Comparison of ENCODE assay signal across 1 cellular context in the genomic region with DNA sequence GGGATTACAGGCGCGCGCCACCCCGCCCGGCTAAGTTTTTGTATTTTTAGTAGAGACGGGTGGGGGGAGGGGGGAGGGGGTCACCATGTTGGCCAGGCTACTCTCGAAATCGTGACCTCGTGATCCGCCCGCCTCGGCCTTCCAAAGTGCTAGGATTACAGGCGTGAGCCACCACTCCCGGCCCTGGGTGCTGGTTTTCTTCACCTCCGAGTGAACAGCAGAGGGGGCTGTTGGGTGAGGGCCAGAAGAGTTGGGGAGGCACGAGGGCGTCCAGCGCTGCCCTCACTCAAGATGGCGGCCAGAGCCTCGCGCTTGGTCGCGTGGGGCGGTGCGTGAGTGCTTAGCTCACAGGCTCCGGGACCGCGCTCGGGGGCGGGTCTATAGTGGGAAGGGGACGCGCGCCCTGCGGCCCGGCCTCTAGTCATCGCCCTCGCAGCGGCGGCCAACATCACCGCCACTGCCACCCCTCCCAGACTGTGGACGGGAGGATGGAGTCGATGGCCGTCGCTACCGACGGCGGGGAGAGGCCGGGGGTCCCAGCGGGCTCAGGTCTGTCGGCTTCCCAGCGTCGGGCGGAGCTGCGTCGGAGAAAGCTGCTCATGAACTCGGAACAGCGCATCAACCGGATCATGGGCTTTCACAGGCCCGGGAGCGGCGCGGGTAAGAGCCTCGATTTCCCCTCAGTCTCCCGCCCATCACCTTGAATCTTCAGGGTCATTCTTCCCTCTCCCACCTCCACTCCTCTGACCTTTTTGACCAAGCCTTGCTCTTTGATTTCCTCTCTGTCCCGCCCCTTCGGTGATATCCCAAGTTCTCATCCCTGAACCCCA.
TF ChIP-seq lines count a peak whose summit lies in the region.

A gene (plus strand): TSS at position 416 of the 830 bp plus-strand sequence. CDS start 73 bp downstream, at position 489.

TF ChIP-seq in H1, 55 proteins besides CTCF, POLR2A, EP300 and RAD21 (continues in another document):
- TF ChIP-seq SAP30 (IDR thresholded peaks at IDR 0.05; ENCODE audit: insufficient read depth, insufficient replicate concordance, low read length) (no peak), RFX5 (IDR thresholded peaks at IDR 0.05; ENCODE audit: borderline replicate concordance, low read depth, low read length) (no peak), YY1 (IDR thresholded peaks at IDR 0.05; ENCODE audit: low read depth, low read length) (peak; percentile 100), FOSL1 (IDR thresholded peaks at IDR 0.05; ENCODE audit: insufficient read depth, low read depth, low read length) (no peak), GABPA (IDR thresholded peaks at IDR 0.05; ENCODE audit: borderline replicate concordance, insufficient read depth, low read length) (no peak), BRCA1 (IDR thresholded peaks at IDR 0.05; ENCODE audit: low read depth, low read length) (0 out of 2 replicates have a peak, but pooled peaks have one; percentile 31), SP4 (IDR thresholded peaks at IDR 0.05; ENCODE audit: low read length) (no peak), TEAD4 (IDR thresholded peaks at IDR 0.05; ENCODE audit: low read depth, low read length) (peak; percentile 47; the same call in 1 of the 2 replicates), KDM5A (IDR thresholded peaks at IDR 0.05; ENCODE audit: low read length) (no peak), JUN (IDR thresholded peaks at IDR 0.05; ENCODE audit: low read depth, low read length) (no peak), BACH1 (IDR thresholded peaks at IDR 0.05; ENCODE audit: low read length) (peak; percentile 89), POU5F1 (IDR thresholded peaks at IDR 0.05; ENCODE audit: low read depth, low read length) (no peak), SP2 (IDR thresholded peaks at IDR 0.05; ENCODE audit: low read length) (no peak), SP1 (IDR thresholded peaks at IDR 0.05; ENCODE audit: low read depth, low read length) (peak; percentile 48; the same call in 1 of the 2 replicates), SIX5 (IDR thresholded peaks at IDR 0.05; ENCODE audit: low read depth, low read length) (peak; percentile 57; the same call in 1 of the 2 replicates), CHD1 (IDR thresholded peaks at IDR 0.05; ENCODE audit: low read depth, low read length) (no peak), SRF (IDR thresholded peaks at IDR 0.05; ENCODE audit: low read depth, low read length) (no peak), RBBP5 (IDR thresholded peaks at IDR 0.05; ENCODE audit: borderline replicate concordance, low read depth, low read length) (peak; percentile 65), TBP (IDR thresholded peaks at IDR 0.05; ENCODE audit: low read depth, low read length) (peak; percentile 75; the same call in 1 of the 2 replicates), CTBP2 (IDR thresholded peaks at IDR 0.05; ENCODE audit: borderline replicate concordance, insufficient read depth, insufficient read length, low read length) (no peak), NRF1 (IDR thresholded peaks at IDR 0.05; ENCODE audit: low read depth, low read length) (no peak), CREB1 (IDR thresholded peaks at IDR 0.05) (peak; percentile 98), CEBPB (IDR thresholded peaks at IDR 0.05; ENCODE audit: low read depth, low read length) (peak; percentile 14; the same call in 1 of the 2 replicates), JUND (IDR thresholded peaks at IDR 0.05; ENCODE audit: low read length) (0 out of 2 replicates have a peak, but pooled peaks have one; percentile 41), EGR1 (IDR thresholded peaks at IDR 0.05; ENCODE audit: borderline replicate concordance, low read depth, low read length) (no peak), POLR2AphosphoS5 (IDR thresholded peaks at IDR 0.05; ENCODE audit: low read depth, low read length) (peak; percentile 66; the same call in 1 of the 2 replicates), ZNF274 (IDR thresholded peaks at IDR 0.05; ENCODE audit: borderline replicate concordance, extremely low read depth, low read length) (no peak), MAFK (IDR thresholded peaks at IDR 0.05; ENCODE audit: low read depth, low read length) (no peak), TCF12 (IDR thresholded peaks at IDR 0.05; ENCODE audit: low read depth, low read length) (no peak), HDAC2 (IDR thresholded peaks at IDR 0.05; ENCODE audit: borderline replicate concordance in 1 of 2, low read depth in 2 of 2, low read length in 2 of 2) (peak in 1 of 2 experiments; percentile 54; a peak in 1 of 4 replicates), KDM4A (IDR thresholded peaks at IDR 0.05; ENCODE audit: low read depth, low read length, severe bottlenecking) (peak; percentile 91), TAF7 (optimal IDR thresholded peaks at IDR 0.05; ENCODE audit: borderline replicate concordance, low read depth, low read length) (peak; percentile 10), PHF8 (conservative IDR thresholded peaks at IDR 0.05; ENCODE audit: low read depth, low read length) (peak; percentile 87), CBX8 (IDR thresholded peaks at IDR 0.05; ENCODE audit: borderline replicate concordance, low read depth, low read length) (no peak), BCL11A (IDR thresholded peaks at IDR 0.05; ENCODE audit: low read depth in 2 of 2, low read length in 2 of 2) (no peak), SIRT6 (IDR thresholded peaks at IDR 0.05; ENCODE audit: low read length) (no peak), RNF2 (IDR thresholded peaks at IDR 0.05; ENCODE audit: borderline replicate concordance, low read depth, low read length, missing control alignments, poor library complexity, severe bottlenecking) (no peak), HDAC6 (IDR thresholded peaks at IDR 0.05; ENCODE audit: low read depth, low read length) (no peak), EZH2 (IDR thresholded peaks at IDR 0.05; ENCODE audit: low read depth, low read length, severe bottlenecking) (no peak), SUZ12 (IDR thresholded peaks at IDR 0.05; ENCODE audit: low read length) (no peak), TAF1 (IDR thresholded peaks at IDR 0.05; ENCODE audit: low read depth, low read length) (peak; percentile 79), CBX5 (IDR thresholded peaks at IDR 0.05; ENCODE audit: low read depth, low read length) (no peak), NANOG (IDR thresholded peaks at IDR 0.05; ENCODE audit: insufficient read depth, low read depth, low read length, poor library complexity, severe bottlenecking) (no peak), ASH2L (IDR thresholded peaks at IDR 0.05; ENCODE audit: low read length) (peak; percentile 87), SIN3A (conservative IDR thresholded peaks at IDR 0.05 in 1 of 2, IDR thresholded peaks at IDR 0.05 in 1 of 2; ENCODE audit: low read depth in 1 of 2, low read length in 2 of 2) (peak; percentile 20 to 47; a peak in 2 of 4 replicates), KDM1A (IDR thresholded peaks at IDR 0.05; ENCODE audit: borderline replicate concordance, low read length) (no peak), GTF2F1 (IDR thresholded peaks at IDR 0.05; ENCODE audit: borderline replicate concordance, low read depth, low read length) (peak; percentile 52; the same call in 1 of the 2 replicates)
- TF ChIP-seq, protein P1, sequence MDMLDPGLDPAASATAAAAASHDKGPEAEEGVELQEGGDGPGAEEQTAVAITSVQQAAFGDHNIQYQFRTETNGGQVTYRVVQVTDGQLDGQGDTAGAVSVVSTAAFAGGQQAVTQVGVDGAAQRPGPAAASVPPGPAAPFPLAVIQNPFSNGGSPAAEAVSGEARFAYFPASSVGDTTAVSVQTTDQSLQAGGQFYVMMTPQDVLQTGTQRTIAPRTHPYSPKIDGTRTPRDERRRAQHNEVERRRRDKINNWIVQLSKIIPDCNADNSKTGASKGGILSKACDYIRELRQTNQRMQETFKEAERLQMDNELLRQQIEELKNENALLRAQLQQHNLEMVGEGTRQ (IDR thresholded peaks at IDR 0.05; ENCODE audit: low read length), result peak; percentile 73
- TF ChIP-seq, protein P2, sequence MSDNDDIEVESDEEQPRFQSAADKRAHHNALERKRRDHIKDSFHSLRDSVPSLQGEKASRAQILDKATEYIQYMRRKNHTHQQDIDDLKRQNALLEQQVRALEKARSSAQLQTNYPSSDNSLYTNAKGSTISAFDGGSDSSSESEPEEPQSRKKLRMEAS (IDR thresholded peaks at IDR 0.05), result peak; percentile 98
- TF ChIP-seq, protein P3, sequence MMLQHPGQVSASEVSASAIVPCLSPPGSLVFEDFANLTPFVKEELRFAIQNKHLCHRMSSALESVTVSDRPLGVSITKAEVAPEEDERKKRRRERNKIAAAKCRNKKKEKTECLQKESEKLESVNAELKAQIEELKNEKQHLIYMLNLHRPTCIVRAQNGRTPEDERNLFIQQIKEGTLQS (IDR thresholded peaks at IDR 0.05; ENCODE audit: insufficient read depth, low read depth, low read length), result peak; percentile 75
- TF ChIP-seq, protein P4, sequence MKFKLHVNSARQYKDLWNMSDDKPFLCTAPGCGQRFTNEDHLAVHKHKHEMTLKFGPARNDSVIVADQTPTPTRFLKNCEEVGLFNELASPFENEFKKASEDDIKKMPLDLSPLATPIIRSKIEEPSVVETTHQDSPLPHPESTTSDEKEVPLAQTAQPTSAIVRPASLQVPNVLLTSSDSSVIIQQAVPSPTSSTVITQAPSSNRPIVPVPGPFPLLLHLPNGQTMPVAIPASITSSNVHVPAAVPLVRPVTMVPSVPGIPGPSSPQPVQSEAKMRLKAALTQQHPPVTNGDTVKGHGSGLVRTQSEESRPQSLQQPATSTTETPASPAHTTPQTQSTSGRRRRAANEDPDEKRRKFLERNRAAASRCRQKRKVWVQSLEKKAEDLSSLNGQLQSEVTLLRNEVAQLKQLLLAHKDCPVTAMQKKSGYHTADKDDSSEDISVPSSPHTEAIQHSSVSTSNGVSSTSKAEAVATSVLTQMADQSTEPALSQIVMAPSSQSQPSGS (IDR thresholded peaks at IDR 0.05; ENCODE audit: low read length), result peak; percentile 5; the same call in 1 of the 2 replicates
- TF ChIP-seq, protein P5, sequence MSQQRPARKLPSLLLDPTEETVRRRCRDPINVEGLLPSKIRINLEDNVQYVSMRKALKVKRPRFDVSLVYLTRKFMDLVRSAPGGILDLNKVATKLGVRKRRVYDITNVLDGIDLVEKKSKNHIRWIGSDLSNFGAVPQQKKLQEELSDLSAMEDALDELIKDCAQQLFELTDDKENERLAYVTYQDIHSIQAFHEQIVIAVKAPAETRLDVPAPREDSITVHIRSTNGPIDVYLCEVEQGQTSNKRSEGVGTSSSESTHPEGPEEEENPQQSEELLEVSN (IDR thresholded peaks at IDR 0.05), result peak; percentile 54; the same call in 1 of the 2 replicates
- TF ChIP-seq, protein P6, sequence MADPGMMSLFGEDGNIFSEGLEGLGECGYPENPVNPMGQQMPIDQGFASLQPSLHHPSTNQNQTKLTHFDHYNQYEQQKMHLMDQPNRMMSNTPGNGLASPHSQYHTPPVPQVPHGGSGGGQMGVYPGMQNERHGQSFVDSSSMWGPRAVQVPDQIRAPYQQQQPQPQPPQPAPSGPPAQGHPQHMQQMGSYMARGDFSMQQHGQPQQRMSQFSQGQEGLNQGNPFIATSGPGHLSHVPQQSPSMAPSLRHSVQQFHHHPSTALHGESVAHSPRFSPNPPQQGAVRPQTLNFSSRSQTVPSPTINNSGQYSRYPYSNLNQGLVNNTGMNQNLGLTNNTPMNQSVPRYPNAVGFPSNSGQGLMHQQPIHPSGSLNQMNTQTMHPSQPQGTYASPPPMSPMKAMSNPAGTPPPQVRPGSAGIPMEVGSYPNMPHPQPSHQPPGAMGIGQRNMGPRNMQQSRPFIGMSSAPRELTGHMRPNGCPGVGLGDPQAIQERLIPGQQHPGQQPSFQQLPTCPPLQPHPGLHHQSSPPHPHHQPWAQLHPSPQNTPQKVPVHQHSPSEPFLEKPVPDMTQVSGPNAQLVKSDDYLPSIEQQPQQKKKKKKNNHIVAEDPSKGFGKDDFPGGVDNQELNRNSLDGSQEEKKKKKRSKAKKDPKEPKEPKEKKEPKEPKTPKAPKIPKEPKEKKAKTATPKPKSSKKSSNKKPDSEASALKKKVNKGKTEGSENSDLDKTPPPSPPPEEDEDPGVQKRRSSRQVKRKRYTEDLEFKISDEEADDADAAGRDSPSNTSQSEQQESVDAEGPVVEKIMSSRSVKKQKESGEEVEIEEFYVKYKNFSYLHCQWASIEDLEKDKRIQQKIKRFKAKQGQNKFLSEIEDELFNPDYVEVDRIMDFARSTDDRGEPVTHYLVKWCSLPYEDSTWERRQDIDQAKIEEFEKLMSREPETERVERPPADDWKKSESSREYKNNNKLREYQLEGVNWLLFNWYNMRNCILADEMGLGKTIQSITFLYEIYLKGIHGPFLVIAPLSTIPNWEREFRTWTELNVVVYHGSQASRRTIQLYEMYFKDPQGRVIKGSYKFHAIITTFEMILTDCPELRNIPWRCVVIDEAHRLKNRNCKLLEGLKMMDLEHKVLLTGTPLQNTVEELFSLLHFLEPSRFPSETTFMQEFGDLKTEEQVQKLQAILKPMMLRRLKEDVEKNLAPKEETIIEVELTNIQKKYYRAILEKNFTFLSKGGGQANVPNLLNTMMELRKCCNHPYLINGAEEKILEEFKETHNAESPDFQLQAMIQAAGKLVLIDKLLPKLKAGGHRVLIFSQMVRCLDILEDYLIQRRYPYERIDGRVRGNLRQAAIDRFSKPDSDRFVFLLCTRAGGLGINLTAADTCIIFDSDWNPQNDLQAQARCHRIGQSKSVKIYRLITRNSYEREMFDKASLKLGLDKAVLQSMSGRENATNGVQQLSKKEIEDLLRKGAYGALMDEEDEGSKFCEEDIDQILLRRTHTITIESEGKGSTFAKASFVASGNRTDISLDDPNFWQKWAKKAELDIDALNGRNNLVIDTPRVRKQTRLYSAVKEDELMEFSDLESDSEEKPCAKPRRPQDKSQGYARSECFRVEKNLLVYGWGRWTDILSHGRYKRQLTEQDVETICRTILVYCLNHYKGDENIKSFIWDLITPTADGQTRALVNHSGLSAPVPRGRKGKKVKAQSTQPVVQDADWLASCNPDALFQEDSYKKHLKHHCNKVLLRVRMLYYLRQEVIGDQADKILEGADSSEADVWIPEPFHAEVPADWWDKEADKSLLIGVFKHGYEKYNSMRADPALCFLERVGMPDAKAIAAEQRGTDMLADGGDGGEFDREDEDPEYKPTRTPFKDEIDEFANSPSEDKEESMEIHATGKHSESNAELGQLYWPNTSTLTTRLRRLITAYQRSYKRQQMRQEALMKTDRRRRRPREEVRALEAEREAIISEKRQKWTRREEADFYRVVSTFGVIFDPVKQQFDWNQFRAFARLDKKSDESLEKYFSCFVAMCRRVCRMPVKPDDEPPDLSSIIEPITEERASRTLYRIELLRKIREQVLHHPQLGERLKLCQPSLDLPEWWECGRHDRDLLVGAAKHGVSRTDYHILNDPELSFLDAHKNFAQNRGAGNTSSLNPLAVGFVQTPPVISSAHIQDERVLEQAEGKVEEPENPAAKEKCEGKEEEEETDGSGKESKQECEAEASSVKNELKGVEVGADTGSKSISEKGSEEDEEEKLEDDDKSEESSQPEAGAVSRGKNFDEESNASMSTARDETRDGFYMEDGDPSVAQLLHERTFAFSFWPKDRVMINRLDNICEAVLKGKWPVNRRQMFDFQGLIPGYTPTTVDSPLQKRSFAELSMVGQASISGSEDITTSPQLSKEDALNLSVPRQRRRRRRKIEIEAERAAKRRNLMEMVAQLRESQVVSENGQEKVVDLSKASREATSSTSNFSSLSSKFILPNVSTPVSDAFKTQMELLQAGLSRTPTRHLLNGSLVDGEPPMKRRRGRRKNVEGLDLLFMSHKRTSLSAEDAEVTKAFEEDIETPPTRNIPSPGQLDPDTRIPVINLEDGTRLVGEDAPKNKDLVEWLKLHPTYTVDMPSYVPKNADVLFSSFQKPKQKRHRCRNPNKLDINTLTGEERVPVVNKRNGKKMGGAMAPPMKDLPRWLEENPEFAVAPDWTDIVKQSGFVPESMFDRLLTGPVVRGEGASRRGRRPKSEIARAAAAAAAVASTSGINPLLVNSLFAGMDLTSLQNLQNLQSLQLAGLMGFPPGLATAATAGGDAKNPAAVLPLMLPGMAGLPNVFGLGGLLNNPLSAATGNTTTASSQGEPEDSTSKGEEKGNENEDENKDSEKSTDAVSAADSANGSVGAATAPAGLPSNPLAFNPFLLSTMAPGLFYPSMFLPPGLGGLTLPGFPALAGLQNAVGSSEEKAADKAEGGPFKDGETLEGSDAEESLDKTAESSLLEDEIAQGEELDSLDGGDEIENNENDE (IDR thresholded peaks at IDR 0.05; ENCODE audit: insufficient replicate concordance, low read length), result no peak
